9 cellular contexts compared by ENCODE assay signal in the genomic region with DNA sequence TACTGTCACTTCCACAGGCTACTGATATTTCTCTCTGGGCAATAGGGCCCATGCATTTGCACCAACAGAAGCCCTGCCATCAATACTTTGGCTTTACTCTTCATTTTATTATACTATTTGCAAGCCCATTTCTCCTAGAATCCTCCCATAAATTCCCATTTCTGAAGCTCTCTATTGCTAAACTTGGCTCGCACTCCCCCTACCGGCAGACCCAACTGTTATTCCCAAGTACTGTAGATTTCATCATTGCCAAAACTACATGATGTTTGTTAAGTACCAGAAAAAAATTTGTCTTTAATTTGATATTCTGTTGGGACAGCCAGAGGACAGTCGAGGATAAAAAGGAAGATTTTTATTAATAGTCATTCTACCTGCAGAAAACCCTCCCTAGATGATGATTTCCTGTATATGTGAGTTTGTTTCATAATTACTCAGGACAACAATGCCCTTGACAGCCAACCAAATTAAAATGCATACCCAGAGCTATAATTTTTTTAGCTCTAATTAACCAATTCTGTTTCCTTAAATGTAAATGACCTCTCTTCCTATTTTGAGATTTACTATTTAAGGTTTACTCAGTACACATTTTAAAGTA.
A peak's percentile ranks its signal among the peaks of the same experiment; 100 is the strongest.
DNase-seq lines count a peak whose midpoint lies in the region; ATAC-seq, FAIRE-seq and TF ChIP-seq lines count a peak whose summit lies in the region.
"Had no signal": no experiment of that assay in that cellular context is flagged by ENCODE, and none has a peak within 500 bp of the region (broad histone marks: within the 10 kb centered on the region; RNA-seq: fewer than 3 reads in every experiment).

No MANE protein-coding gene starts in this region.

- H2BK12ac ChIP-seq in H1 (ENCODE audit: low read depth, low read length) = no peak overlapping the region

- H3F3A ChIP-seq in PC-3 (ENCODE audit: low read length, unreplicated experiment) = no peaks in the 10 kb centered on the region

- no peaks in the 10 kb centered on the region for H3K23me2 ChIP-seq in H1 (ENCODE audit: low read depth, low read length)

- no TSS peak for BruUV-seq in PC-3 (replicated peaks; lab: Mats Ljungman, UMichigan)

- H3K79me1 ChIP-seq in H1 (ENCODE audit: low read depth, low read length) = no peaks in the 10 kb centered on the region

- CTCF ChIA-PET in PC-3 (lab: Charles Lee) (interaction anchor here (0.6 to 1.3 kb wide), 5 partner anchors 54 to 824 kb away, joined by 3 to 9 read pairs (median 3); no protein-coding TSS in a partner anchor), H1 (lab: Charles Lee; ENCODE audit: partially characterized antibody) (interaction anchor here (0.7 to 2.3 kb wide), 30 partner anchors 9 to 1382 kb away, joined by 3 to 18 read pairs (median 4); no protein-coding TSS in a partner anchor)

- intact Hi-C loops in PC-3 (cut with micrococcal nuclease) = no loop called here

- no peak overlapping the region for H3K56ac ChIP-seq in H1 (replicated peaks; ENCODE audit: insufficient read length, low read depth, low read length)

- no peak overlapping the region for H3K4me3 ChIP-seq in PC-3 (ENCODE audit: low read length)
- no peak overlapping the region for H3K4me3 ChIP-seq in H1 (ENCODE audit: extremely low read depth in 1 of 4, insufficient read depth in 2 of 4, low read depth in 3 of 4, low read length in 4 of 4)

- H4K91ac ChIP-seq in H1 (replicated peaks; ENCODE audit: insufficient read length, low read length) = no peak overlapping the region

- no peak overlapping the region for H3K23ac ChIP-seq in H1 (ENCODE audit: insufficient read length)

- H2BK20ac ChIP-seq in H1 (ENCODE audit: low read length) = no peak overlapping the region

- H4K20me1 ChIP-seq in PC-3 (ENCODE audit: low read length) (no peaks in the 10 kb centered on the region), H1 (replicated peaks in 1 of 2; ENCODE audit: control insufficient read depth in 1 of 2, insufficient read depth in 2 of 2, low read length in 2 of 2) (no peaks in the 10 kb centered on the region)

- no peak for TF ChIP-seq POLR2A in H1 (IDR thresholded peaks at IDR 0.05; ENCODE audit: control extremely low read depth in 1 of 2, low read depth in 2 of 2, low read length in 2 of 2)

- TF ChIP-seq CTCF in PC-3 (conservative IDR thresholded peaks at IDR 0.05; ENCODE audit: low read depth, low read length) (peak; percentile 96), H1 (IDR thresholded peaks at IDR 0.05; ENCODE audit: control extremely low read depth in 1 of 3, insufficient read depth in 1 of 3, low read depth in 1 of 3, low read length in 3 of 3) (peak in 2 of 3 experiments; percentile 64 to 70; a peak in 3 of 4 replicates)

- FAIRE-seq in H1 (lab: Jason Lieb, UNC) = peak; percentile 19

- no peaks in the 10 kb centered on the region for H3K9me2 ChIP-seq in PC-3 (replicated peaks; ENCODE audit: low read length)

- peak; percentile 85 for ATAC-seq in PC-3
- no peak for ATAC-seq in HG03571 (IDR thresholded peaks at IDR 0.05; ENCODE audit: unreplicated experiment)
- no peak for ATAC-seq in GM21423 (IDR thresholded peaks at IDR 0.05; ENCODE audit: unreplicated experiment)
- ATAC-seq in GM21528 (IDR thresholded peaks at IDR 0.05; ENCODE audit: low FRiP score, unreplicated experiment) = no peak

- no peak for TF ChIP-seq EP300 in H1 (IDR thresholded peaks at IDR 0.05; ENCODE audit: borderline replicate concordance in 1 of 2, low read depth in 2 of 2, low read length in 2 of 2)

- POLR2A ChIA-PET in PC-3 (lab: Charles Lee; ENCODE audit: unreplicated experiment) = interaction anchor here (0.7 kb wide), 1 partner anchor 20 kb away, joined by 3 read pairs; no protein-coding TSS in a partner anchor
- POLR2A ChIA-PET in H1 (lab: Charles Lee; ENCODE audit: partially characterized antibody) = interaction anchor here (1.0 kb wide), 1 partner anchor 12 kb away, joined by 3 read pairs; no protein-coding TSS in a partner anchor

- H3K27ac ChIP-seq in PC-3 (ENCODE audit: low read length) = no peak overlapping the region
- H3K27ac ChIP-seq in H1 (ENCODE audit: low read depth, low read length) = no peak overlapping the region

- no peaks in the 10 kb centered on the region for H3K79me2 ChIP-seq in PC-3 (ENCODE audit: low read length)
- no peaks in the 10 kb centered on the region for H3K79me2 ChIP-seq in H1 (ENCODE audit: control insufficient read depth in 1 of 2, insufficient read depth in 2 of 2, low read length in 2 of 2)

- no peak overlapping the region for H2BK15ac ChIP-seq in H1 (ENCODE audit: low read length)

- H3K9me3 ChIP-seq in PC-3 (ENCODE audit: low read length) = peaks cover 14% of the 10 kb centered on the region; the same call in 1 of the 2 replicates
- no peaks in the 10 kb centered on the region for H3K9me3 ChIP-seq in H1 (ENCODE audit: insufficient read depth in 2 of 2, low read depth in 1 of 2, low read length in 1 of 2)

- H3K9ac ChIP-seq in PC-3 (ENCODE audit: low read length) = no peak overlapping the region
- no peak overlapping the region for H3K9ac ChIP-seq in H1 (replicated peaks in 1 of 4; ENCODE audit: extremely low read depth in 1 of 4, low read depth in 3 of 4, low read length in 3 of 4)

- H3K18ac ChIP-seq in H1 (ENCODE audit: extremely low read depth, low read length) = no peak overlapping the region

- WGBS in H1 (ENCODE audit: extremely low coverage in 1 of 2, insufficient coverage in 1 of 2, insufficient read length in 1 of 2, insufficient replicate concordance in 2 of 2, low coverage in 1 of 2, low lambda C conversion rate in 2 of 2, missing lambda C conversion rate in 1 of 2), 2 experiments = 7% methylated on average over 3 of the region's 3 CpGs; no CpG with 5 or more reads in 1 of the 2 experiments

- no peak overlapping the region for H4K5ac ChIP-seq in H1 (ENCODE audit: insufficient read length, low read depth, low read length)

- no peaks in the 10 kb centered on the region for H3K27me3 ChIP-seq in PC-3 (ENCODE audit: low read length)
- no peaks in the 10 kb centered on the region for H3K27me3 ChIP-seq in H1 (replicated peaks in 1 of 4; ENCODE audit: control insufficient read depth in 3 of 4, extremely low read depth in 1 of 4, insufficient read depth in 3 of 4, low read length in 3 of 4)

- no peak overlapping the region for H2AK5ac ChIP-seq in H1 (ENCODE audit: low read depth, low read length)

- no peak overlapping the region for H3K4ac ChIP-seq in H1 (replicated peaks; ENCODE audit: insufficient read length, low read depth, low read length)

- H2BK120ac ChIP-seq in H1 (replicated peaks; ENCODE audit: low read depth, low read length) = no peak overlapping the region

- H3K4me2 ChIP-seq in PC-3 (ENCODE audit: low read length) = no peak overlapping the region
- no peak overlapping the region for H3K4me2 ChIP-seq in H1 (ENCODE audit: insufficient read depth in 1 of 2, low read depth in 2 of 2, low read length in 2 of 2)

- no peaks in the 10 kb centered on the region for H3K4me1 ChIP-seq in PC-3 (ENCODE audit: insufficient read depth, low read length)
- no peaks in the 10 kb centered on the region for H3K4me1 ChIP-seq in H1 (replicated peaks in 1 of 4; ENCODE audit: control insufficient read depth in 3 of 4, insufficient read depth in 4 of 4, low read length in 3 of 4)

- no peak overlapping the region for H3K14ac ChIP-seq in H1 (ENCODE audit: insufficient read length)

- DNase-seq in DMS 273 (lab: John Stamatoyannopoulos, UW; ENCODE audit: unreplicated experiment) (peak; percentile 73), HCEC 1CT (peak; percentile 72), PC-3 (peak; percentile 79), H1 (ENCODE audit: low read depth in 1 of 2, low spot score in 2 of 2) (peak; percentile 17 to 75), medulla oblongata (ENCODE audit: extremely low spot score) (peak; percentile 66)
- DNase-seq: activated B cell treated with CpG ODN at 0.5 μM for 24 hours had no signal

- peak; percentile 63 to 69 for TF ChIP-seq RAD21 in H1 (IDR thresholded peaks at IDR 0.05 in 1 of 2, conservative IDR thresholded peaks at IDR 0.05 in 1 of 2; ENCODE audit: low read depth in 2 of 2, low read length in 2 of 2)

- H3K36me3 ChIP-seq in PC-3 (ENCODE audit: low read depth, low read length) = no peaks in the 10 kb centered on the region
- no peaks in the 10 kb centered on the region for H3K36me3 ChIP-seq in H1 (ENCODE audit: control insufficient read depth in 2 of 4, insufficient read depth in 4 of 4, low read length in 3 of 4)

- H2AFZ ChIP-seq in PC-3 (ENCODE audit: low read length) (no peak overlapping the region), H1 (ENCODE audit: low read length) (no peak overlapping the region)

- H4K8ac ChIP-seq in H1 (ENCODE audit: extremely low read depth, insufficient read depth, low read length) = no peak overlapping the region

- H2BK5ac ChIP-seq in H1 (ENCODE audit: low read depth, low read length) = no peak overlapping the region

TF ChIP-seq in H1, 55 proteins besides CTCF, POLR2A, EP300 and RAD21:
- TF ChIP-seq EGR1 (IDR thresholded peaks at IDR 0.05; ENCODE audit: borderline replicate concordance, low read depth, low read length) = no peak
- no peak for TF ChIP-seq GTF2F1 (IDR thresholded peaks at IDR 0.05; ENCODE audit: borderline replicate concordance, low read depth, low read length)
- TF ChIP-seq CBX5 (IDR thresholded peaks at IDR 0.05; ENCODE audit: low read depth, low read length) = no peak
- TF ChIP-seq CEBPB (IDR thresholded peaks at IDR 0.05; ENCODE audit: low read depth, low read length) = peak; percentile 80
- no peak for TF ChIP-seq NANOG (IDR thresholded peaks at IDR 0.05; ENCODE audit: insufficient read depth, low read depth, low read length, poor library complexity, severe bottlenecking)
- TF ChIP-seq EZH2 (IDR thresholded peaks at IDR 0.05; ENCODE audit: low read depth, low read length, severe bottlenecking) = no peak
